ENCODE assay signal across 18 cellular contexts in the genomic region with DNA sequence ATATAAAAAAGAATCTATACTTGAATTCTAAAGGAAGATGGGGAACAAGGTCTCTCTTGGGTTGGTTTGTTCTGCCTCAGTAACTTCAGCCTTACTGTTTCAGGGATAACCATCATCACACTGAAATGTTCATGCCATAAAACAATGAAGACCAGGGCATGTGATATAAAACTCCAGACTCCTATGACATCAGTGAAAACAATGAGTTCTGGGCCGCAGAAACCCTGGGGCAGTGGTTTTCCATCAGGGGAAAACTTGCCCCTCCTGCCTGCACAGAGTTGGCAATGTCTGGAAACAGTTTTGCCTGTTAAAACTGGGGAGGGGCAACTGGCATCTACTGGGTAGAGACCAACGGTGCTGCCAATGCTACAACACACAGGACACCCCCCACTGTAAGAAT. TPM values are rescaled to one million over a fixed set of nuclear protein-coding genes. Genes with fewer than 3 reads are reported as not detected.
DNase-seq lines count a peak whose midpoint lies in the region; ATAC-seq and TF ChIP-seq lines count a peak whose summit lies in the region.
"Had no signal": no experiment of that assay in that cellular context is flagged by ENCODE, and none has a peak within 500 bp of the region (broad histone marks: within the 10 kb centered on the region; RNA-seq: fewer than 3 reads in every experiment).

No MANE protein-coding gene starts in this region.

- CTCF ChIA-PET in naive thymus-derived CD4-positive, alpha-beta T cell (lab: Charles Lee): no interaction called here
- CTCF ChIA-PET in activated CD8-positive, alpha-beta T cell treated with anti-CD3 and anti-CD28 coated beads for 36 hours (lab: Charles Lee): no interaction called here

- no peaks in the 10 kb centered on the region for H3K9me3 ChIP-seq in vagina
- H3K9me3 ChIP-seq in naive thymus-derived CD4-positive, alpha-beta T cell (ENCODE audit: control insufficient read depth in 2 of 3, low read length in 3 of 3): no peaks in the 10 kb centered on the region
- H3K9me3 ChIP-seq: Caco-2 had no signal

- peak overlapping the region; percentile 47 for H3K27ac ChIP-seq in vagina
- H3K27ac ChIP-seq in naive thymus-derived CD4-positive, alpha-beta T cell (ENCODE audit: low read depth, low read length): no peak overlapping the region
- H3K27ac ChIP-seq: C4-2B, HL-60 had no signal

- intact Hi-C loops in left colon (cut with DNase I, micrococcal nuclease): no loop called here
- intact Hi-C loops in vagina (cut with DNase I): no loop called here
- intact Hi-C loops in naive thymus-derived CD4-positive, alpha-beta T cell (cut with micrococcal nuclease): no loop called here
- intact Hi-C loops in activated CD8-positive, alpha-beta T cell treated with anti-CD3 and anti-CD28 coated beads for 36 hours (cut with micrococcal nuclease): no loop called here

- no peaks in the 10 kb centered on the region for H3K4me1 Mint-ChIP-seq in naive thymus-derived CD4-positive, alpha-beta T cell
- H3K4me1 Mint-ChIP-seq in activated CD8-positive, alpha-beta T cell treated with anti-CD3 and anti-CD28 coated beads for 36 hours (ENCODE audit: low read depth): no peaks in the 10 kb centered on the region

- DNase-seq in EH (ENCODE audit: low read depth) (peak; percentile 34), dermis blood vessel endothelial cell (peak; percentile 15), left colon (no peak), vagina (ENCODE audit: extremely low spot score in 2 of 2) (no peak)
- DNase-seq in naive thymus-derived CD4-positive, alpha-beta T cell: no peak
- DNase-seq in activated CD8-positive, alpha-beta T cell treated with anti-CD3 and anti-CD28 coated beads for 36 hours: no peak
- DNase-seq: ACHN; Caco-2; CD4-positive, alpha-beta T cell; GDM1; GOT3; H7; HFFc6; IMR-90 had no signal

- peak; percentile 14 for ATAC-seq in left colon
- no peak for ATAC-seq in naive thymus-derived CD4-positive, alpha-beta T cell
- ATAC-seq in GM19452 (IDR thresholded peaks at IDR 0.05; ENCODE audit: unreplicated experiment): no peak
- ATAC-seq in activated CD8-positive, alpha-beta T cell treated with anti-CD3 and anti-CD28 coated beads for 36 hours: no peak
- ATAC-seq: HCT116 had no signal

- no peak overlapping the region for H3K4me3 ChIP-seq in vagina
- no peak overlapping the region for H3K4me3 ChIP-seq in naive thymus-derived CD4-positive, alpha-beta T cell (ENCODE audit: low read length)

- no peaks in the 10 kb centered on the region for H3K27me3 Mint-ChIP-seq in naive thymus-derived CD4-positive, alpha-beta T cell
- H3K27me3 Mint-ChIP-seq in activated CD8-positive, alpha-beta T cell treated with anti-CD3 and anti-CD28 coated beads for 36 hours: no peaks in the 10 kb centered on the region
- H3K27me3 Mint-ChIP-seq: CD4-positive, alpha-beta T cell had no signal

- TF ChIP-seq POLR2A in vagina (IDR thresholded peaks at IDR 0.05): no peak

- TF ChIP-seq CTCF in vagina (IDR thresholded peaks at IDR 0.05): no peak
- TF ChIP-seq CTCF in activated CD8-positive, alpha-beta T cell treated with anti-CD3 and anti-CD28 coated beads for 36 hours (IDR thresholded peaks at IDR 0.05): no peak

- H3K4me1 ChIP-seq in vagina: peaks cover 23% of the 10 kb centered on the region
- no peaks in the 10 kb centered on the region for H3K4me1 ChIP-seq in naive thymus-derived CD4-positive, alpha-beta T cell (ENCODE audit: control insufficient read depth in 2 of 2, insufficient read depth in 2 of 2, low read length in 2 of 2)
- H3K4me1 ChIP-seq: Caco-2 had no signal

- POLR2A ChIA-PET in naive thymus-derived CD4-positive, alpha-beta T cell (lab: Charles Lee): no interaction called here
- POLR2A ChIA-PET in activated CD8-positive, alpha-beta T cell treated with anti-CD3 and anti-CD28 coated beads for 36 hours (lab: Charles Lee): no interaction called here

- no peaks in the 10 kb centered on the region for H3K36me3 Mint-ChIP-seq in naive thymus-derived CD4-positive, alpha-beta T cell
- H3K36me3 Mint-ChIP-seq in activated CD8-positive, alpha-beta T cell treated with anti-CD3 and anti-CD28 coated beads for 36 hours (ENCODE audit: low read depth): no peaks in the 10 kb centered on the region

- H3K4me3 Mint-ChIP-seq in naive thymus-derived CD4-positive, alpha-beta T cell: no peak overlapping the region
- no peak overlapping the region for H3K4me3 Mint-ChIP-seq in activated CD8-positive, alpha-beta T cell treated with anti-CD3 and anti-CD28 coated beads for 36 hours
- H3K4me3 Mint-ChIP-seq: CD4-positive, alpha-beta T cell; HFFc6 had no signal

- no peaks in the 10 kb centered on the region for H3K27me3 ChIP-seq in vagina
- H3K27me3 ChIP-seq in naive thymus-derived CD4-positive, alpha-beta T cell (ENCODE audit: control insufficient read depth in 2 of 2, insufficient read depth in 2 of 2, low read length in 2 of 2): no peaks in the 10 kb centered on the region

- H3K36me3 ChIP-seq in vagina: peaks cover 0 to 2% of the 10 kb centered on the region in 2 donors
- H3K36me3 ChIP-seq in naive thymus-derived CD4-positive, alpha-beta T cell (ENCODE audit: control insufficient read depth in 2 of 3, insufficient read depth in 3 of 3, low read length in 3 of 3): no peaks in the 10 kb centered on the region

- H3K9me3 Mint-ChIP-seq in naive thymus-derived CD4-positive, alpha-beta T cell: no peaks in the 10 kb centered on the region
- H3K9me3 Mint-ChIP-seq in activated CD8-positive, alpha-beta T cell treated with anti-CD3 and anti-CD28 coated beads for 36 hours: no peaks in the 10 kb centered on the region
- H3K9me3 Mint-ChIP-seq: CD4-positive, alpha-beta T cell; HFFc6 had no signal

- no peak overlapping the region for H3K27ac Mint-ChIP-seq in naive thymus-derived CD4-positive, alpha-beta T cell
- H3K27ac Mint-ChIP-seq in activated CD8-positive, alpha-beta T cell treated with anti-CD3 and anti-CD28 coated beads for 36 hours: no peak overlapping the region
- H3K27ac Mint-ChIP-seq: CD4-positive, alpha-beta T cell; HFFc6 had no signal

RNA-seq across cellular contexts. Expression of a gene that starts 46.8 kb away (rescaled TPM):
- 0.68 and 0.79 TPM in 2 replicates for total RNA-seq in dermis blood vessel endothelial cell
- total RNA-seq in left colon: 100 to 1,000 TPM; 255 to 397 TPM
- total RNA-seq in vagina: 89.6 TPM
- total RNA-seq in naive thymus-derived CD4-positive, alpha-beta T cell: under 1 TPM in 1 of 5 experiments, not detected in 4; 0.02 TPM
- not detected for polyA plus RNA-seq in naive thymus-derived CD4-positive, alpha-beta T cell
- total RNA-seq in activated CD8-positive, alpha-beta T cell treated with anti-CD3 and anti-CD28 coated beads for 36 hours: under 1 TPM in 1 of 2 experiments, not detected in 1; 0.58 TPM
- total RNA-seq: CD4-positive, alpha-beta T cell had no signal

RNA-seq across cellular contexts. Expression of a gene that starts 57.4 kb away (rescaled TPM):
- total RNA-seq in dermis blood vessel endothelial cell (24.2 and 28.2 TPM in 2 replicates), left colon (1 to 10 TPM; 6.1 to 9.1 TPM), vagina (22.8 TPM)
- total RNA-seq in naive thymus-derived CD4-positive, alpha-beta T cell: 10 to 100 TPM in 4 of 5 experiments, 1 to 10 TPM in 1; 9.9 to 29.9 (median 17.6) TPM
- polyA plus RNA-seq in naive thymus-derived CD4-positive, alpha-beta T cell: 10 to 100 TPM; 10.9 to 11.4 TPM
- total RNA-seq in activated CD8-positive, alpha-beta T cell treated with anti-CD3 and anti-CD28 coated beads for 36 hours: 1 to 10 TPM; 7.0 to 9.7 TPM

Comparison
In these comparisons a context has a peak if more than half of its experiments do, and no peak if none do; other contexts are left out.
1. DNase-seq: peak in EH (single experiment) and dermis blood vessel endothelial cell (single experiment); none in left colon (0 of 2), vagina (0 of 2), naive thymus-derived CD4-positive, alpha-beta T cell (0 of 9) and activated CD8-positive, alpha-beta T cell treated with anti-CD3 and anti-CD28 coated beads for 36 hours (single experiment).
2. RNA of a gene that starts 46.8 kb away (total RNA-seq): 255 to 397 TPM in left colon and 89.6 TPM in vagina (single experiment); 0.68 to 0.79 TPM in dermis blood vessel endothelial cell, 0.58 TPM in activated CD8-positive, alpha-beta T cell treated with anti-CD3 and anti-CD28 coated beads for 36 hours and 0.02 TPM in naive thymus-derived CD4-positive, alpha-beta T cell; every median in the first group is over 10 times any median in the second.